ENCODE assay signal across 8 cellular contexts in genomic region chr12:94725375-94726168, GRCh38.
DNase-seq lines count a peak whose midpoint lies in the region; ATAC-seq, FAIRE-seq and TF ChIP-seq lines count a peak whose summit lies in the region.

No MANE protein-coding gene starts in this region.

- H3K9me3 ChIP-seq in MG63, result no peaks in the 10 kb centered on the region

- ATAC-seq in HG03469 (IDR thresholded peaks at IDR 0.05; ENCODE audit: unreplicated experiment), result no peak

- no peaks in the 10 kb centered on the region for H3K27me3 ChIP-seq in MG63
- H3K27me3 ChIP-seq in bronchial epithelial cell (ENCODE audit: control insufficient read depth, insufficient read depth, low read length), result no peaks in the 10 kb centered on the region

- FAIRE-seq in bronchial epithelial cell (lab: Jason Lieb, UNC), result no peak

- DNase-seq in EH (ENCODE audit: low read depth) (peak; percentile 39), MG63 (peak; percentile 13), bronchial epithelial cell (ENCODE audit: low read depth) (peak; percentile 73), myocyte (ENCODE audit: low read depth) (peak; percentile 27), SW480 (ENCODE audit: low spot score) (no peak), NCI-H2196 treated with DMSO at 0.1 percent for 48 hours (lab: John Stamatoyannopoulos, UW; ENCODE audit: unreplicated experiment) (no peak)
- DNase-seq in activated CD8-positive, alpha-beta memory T cell treated with anti-CD3 and anti-CD28 coated beads, Interleukin-2, amount 50 U/mL, for 48 hours, result no peak

- H3K36me3 ChIP-seq in MG63, result no peaks in the 10 kb centered on the region
- H3K36me3 ChIP-seq in bronchial epithelial cell (ENCODE audit: control insufficient read depth, insufficient read depth, low read length), result no peaks in the 10 kb centered on the region

- peak; percentile 58 for TF ChIP-seq CTCF in bronchial epithelial cell (IDR thresholded peaks at IDR 0.05; ENCODE audit: insufficient read depth, low read length, severe bottlenecking)

- H3K4me3 ChIP-seq in MG63 (no peak overlapping the region), bronchial epithelial cell (ENCODE audit: low read depth, low read length) (no peak overlapping the region)

Comparison
In these comparisons a context has a peak if more than half of its experiments do, and no peak if none do; other contexts are left out.
1. DNase-seq: peak in EH (single experiment), MG63 (single experiment), bronchial epithelial cell (single experiment) and myocyte (single experiment); none in SW480 (single experiment), NCI-H2196 treated with DMSO at 0.1 percent for 48 hours (single experiment) and activated CD8-positive, alpha-beta memory T cell treated with anti-CD3 and anti-CD28 coated beads, Interleukin-2, amount 50 U/mL, for 48 hours (single experiment).